In genomic region chr20:31675828-31676533, GRCh38 we compare ENCODE assay signal across 8 cellular contexts. TPM values are rescaled to one million over a fixed set of nuclear protein-coding genes. Genes with fewer than 3 reads are reported as not detected.
DNase-seq lines count a peak whose midpoint lies in the region; ATAC-seq and TF ChIP-seq lines count a peak whose summit lies in the region.

No MANE protein-coding gene starts in this region.

- H3K9me3 ChIP-seq in esophagus squamous epithelium = no peaks in the 10 kb centered on the region

- peak overlapping the region; percentile 62 to 86 (median 82) for H3K27ac ChIP-seq in esophagus squamous epithelium

- no peak for TF ChIP-seq CTCF in activated CD8-positive, alpha-beta T cell treated with anti-CD3 and anti-CD28 coated beads for 36 hours (IDR thresholded peaks at IDR 0.05)
- TF ChIP-seq CTCF in esophagus squamous epithelium (IDR thresholded peaks at IDR 0.05) = no peak

- peaks cover 83% of the 10 kb centered on the region for H3K4me1 Mint-ChIP-seq in activated CD8-positive, alpha-beta T cell treated with anti-CD3 and anti-CD28 coated beads for 36 hours (ENCODE audit: low read depth)

- H3K27me3 ChIP-seq in esophagus squamous epithelium = no peaks in the 10 kb centered on the region

- H3K27ac Mint-ChIP-seq in activated CD8-positive, alpha-beta T cell treated with anti-CD3 and anti-CD28 coated beads for 36 hours = peak overlapping the region; percentile 97

- peaks cover 0 to 50% (median 0%) of the 10 kb centered on the region in 3 donors for H3K36me3 ChIP-seq in esophagus squamous epithelium

- in situ Hi-C loops in KBM-7 (cut with MboI; ENCODE audit: low pct_unique_long_range_greater_than_20kb, low sequenced_read_pairs) = no loop called here
- in situ Hi-C loops in G401 (cut with HindIII; ENCODE audit: low sequenced_read_pairs) = no loop called here

- CTCF ChIA-PET in activated CD8-positive, alpha-beta T cell treated with anti-CD3 and anti-CD28 coated beads for 36 hours (lab: Charles Lee) = interaction anchor here (0.9 to 11.1 kb wide), 8 partner anchors 9 to 154 kb away, joined by 3 to 131 read pairs (median 8); partner anchors contain the start of gene BCL2L1

- TF ChIP-seq POLR2A in GM18505 (IDR thresholded peaks at IDR 0.05; ENCODE audit: borderline replicate concordance, extremely low read depth, insufficient read depth, insufficient read length) (no peak), esophagus squamous epithelium (IDR thresholded peaks at IDR 0.05) (no peak)

- no peaks in the 10 kb centered on the region for H3K27me3 Mint-ChIP-seq in activated CD8-positive, alpha-beta T cell treated with anti-CD3 and anti-CD28 coated beads for 36 hours

- peak; percentile 93 for DNase-seq in KBM-7
- DNase-seq in activated CD8-positive, alpha-beta T cell treated with anti-CD3 and anti-CD28 coated beads for 36 hours = peak; percentile 87
- DNase-seq in esophagus squamous epithelium (lab: John Stamatoyannopoulos, UW) = no peak
- peak; percentile 74 for DNase-seq in putamen (ENCODE audit: low spot score)
- DNase-seq in G401 (ENCODE audit: low spot score) = no peak
- no peak for DNase-seq in NCI-H1092 (lab: John Stamatoyannopoulos, UW)

- WGBS in esophagus squamous epithelium, 2 donors = 51 to 55% methylated on average over 7 to 10 of the region's 10 CpGs

- H3K4me3 ChIP-seq in esophagus squamous epithelium = peak overlapping the region in 3 of 4 donors; percentile 0 to 25 (median 21)

- H3K4me1 ChIP-seq in esophagus squamous epithelium = peaks cover 18 to 98% (median 75%) of the 10 kb centered on the region in 3 donors

- H3K36me3 Mint-ChIP-seq in activated CD8-positive, alpha-beta T cell treated with anti-CD3 and anti-CD28 coated beads for 36 hours (ENCODE audit: low read depth) = peaks cover 88% of the 10 kb centered on the region

- peak overlapping the region; percentile 77 for H3K4me3 Mint-ChIP-seq in activated CD8-positive, alpha-beta T cell treated with anti-CD3 and anti-CD28 coated beads for 36 hours

- H3K9me3 Mint-ChIP-seq in activated CD8-positive, alpha-beta T cell treated with anti-CD3 and anti-CD28 coated beads for 36 hours = no peaks in the 10 kb centered on the region

- peak; percentile 39 for ATAC-seq in GM18505 (IDR thresholded peaks at IDR 0.05; ENCODE audit: unreplicated experiment)
- ATAC-seq in activated CD8-positive, alpha-beta T cell treated with anti-CD3 and anti-CD28 coated beads for 36 hours = peak; percentile 74
- no peak for ATAC-seq in GM18861 (IDR thresholded peaks at IDR 0.05; ENCODE audit: unreplicated experiment)

- POLR2A ChIA-PET in activated CD8-positive, alpha-beta T cell treated with anti-CD3 and anti-CD28 coated beads for 36 hours (lab: Charles Lee) = interaction anchor here (1.7 to 5.6 kb wide), 7 partner anchors 9 to 44 kb away, joined by 4 to 107 read pairs (median 19); partner anchors contain the start of gene BCL2L1

- intact Hi-C loops in activated CD8-positive, alpha-beta T cell treated with anti-CD3 and anti-CD28 coated beads for 36 hours (cut with micrococcal nuclease) = loop anchor here (2.0 kb wide), 1 partner anchor 41 kb away; no protein-coding TSS in a partner anchor
- intact Hi-C loops in esophagus squamous epithelium (cut with DNase I) = no loop called here

RNA-seq across cellular contexts. Expression of gene COX4I2, which starts 38.3 kb away (rescaled TPM):
- total RNA-seq in activated CD8-positive, alpha-beta T cell treated with anti-CD3 and anti-CD28 coated beads for 36 hours = not detected
- 1 to 10 TPM in 2 of 4 donors, under 1 TPM in 1, not detected in 1; 0.83 to 3.1 (median 2.6) TPM for total RNA-seq in esophagus squamous epithelium
- not detected in 2 replicates for total RNA-seq in G401 (2014; rRNA removed; shearing (Covaris generic))

RNA-seq across cellular contexts. Expression of gene BCL2L1, which starts 46.7 kb away (rescaled TPM):
- total RNA-seq in activated CD8-positive, alpha-beta T cell treated with anti-CD3 and anti-CD28 coated beads for 36 hours = 100 to 1,000 TPM; 182 TPM
- total RNA-seq in esophagus squamous epithelium = 100 to 1,000 TPM in 1 of 4 donors, 10 to 100 TPM in 3; 65.4 to 105 (median 90.1) TPM
- 104 and 109 TPM in 2 replicates for total RNA-seq in G401 (2014; rRNA removed; shearing (Covaris generic))

Comparison
In these comparisons a context has a peak if more than half of its experiments do, and no peak if none do; other contexts are left out.
1. DNase-seq: peak in KBM-7 (single experiment), activated CD8-positive, alpha-beta T cell treated with anti-CD3 and anti-CD28 coated beads for 36 hours (single experiment) and putamen (single experiment); none in esophagus squamous epithelium (single experiment), G401 (single experiment) and NCI-H1092 (single experiment).